In the genomic region with DNA sequence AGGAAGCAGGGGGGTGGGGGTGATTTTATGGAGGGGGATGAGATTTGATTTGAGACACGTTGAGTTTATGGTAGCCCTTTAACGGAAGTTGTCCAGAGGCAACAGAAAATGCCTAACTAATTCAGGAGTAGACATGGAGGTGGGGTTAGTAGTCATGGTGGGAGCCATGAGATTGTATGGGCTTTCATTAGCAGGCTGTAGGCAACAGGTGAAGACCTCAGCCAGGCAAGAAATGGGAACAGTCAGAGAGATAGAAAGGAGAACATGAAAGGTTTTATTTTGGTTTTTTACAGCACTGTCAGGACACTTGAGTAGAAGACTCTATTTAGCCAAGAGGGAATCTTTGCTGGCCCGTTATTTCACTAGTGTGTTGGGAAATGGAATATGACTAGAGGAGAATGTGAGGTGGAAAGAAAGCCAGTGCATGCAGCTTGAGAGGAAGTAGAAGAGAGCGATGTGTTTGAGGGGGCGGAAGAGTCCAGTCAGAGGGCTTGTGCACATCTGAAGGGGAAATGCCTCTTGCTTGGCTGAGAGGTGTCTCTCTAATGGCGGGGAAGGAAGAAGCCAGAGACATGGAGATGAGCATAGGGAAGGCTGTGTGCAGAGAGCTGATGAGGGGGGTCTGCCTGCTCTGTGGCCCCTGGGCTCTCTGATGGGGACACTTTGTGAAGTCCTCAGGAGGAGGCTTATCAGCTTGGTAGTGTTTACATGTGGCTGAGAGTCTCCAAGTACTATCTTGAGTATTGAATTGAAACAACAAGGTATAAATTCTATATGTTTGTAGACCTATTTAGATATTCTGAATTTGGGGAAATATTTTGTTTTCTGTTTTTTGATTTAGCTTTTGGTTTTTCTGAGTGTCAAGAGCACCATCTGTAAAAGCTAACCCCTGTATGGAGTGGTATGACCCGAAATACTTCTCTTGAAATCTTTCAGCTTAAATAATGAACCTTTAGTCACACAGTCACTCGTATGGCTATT, we compare ENCODE assay signal across 9 cellular contexts.
DNase-seq lines count a peak whose midpoint lies in the region; ATAC-seq, FAIRE-seq and TF ChIP-seq lines count a peak whose summit lies in the region.
"Had no signal": no experiment of that assay in that cellular context is flagged by ENCODE, and none has a peak within 500 bp of the region (broad histone marks: within the 10 kb centered on the region; RNA-seq: fewer than 3 reads in every experiment).

No MANE protein-coding gene starts in this region.

- H2AFZ ChIP-seq in keratinocyte (ENCODE audit: control insufficient read depth, low read length): no peak overlapping the region

- H3K4me3 ChIP-seq in keratinocyte (ENCODE audit: control insufficient read depth in 2 of 3, extremely low read depth in 1 of 3, insufficient read depth in 2 of 3, low read depth in 1 of 3, low read length in 3 of 3): no peak overlapping the region
- H3K4me3 ChIP-seq: SK-N-MC had no signal

- peaks cover 13 to 43% of the 10 kb centered on the region in 2 experiments for H3K36me3 ChIP-seq in keratinocyte (ENCODE audit: control insufficient read depth in 2 of 2, extremely low read depth in 1 of 2, insufficient read depth in 2 of 2, low read length in 2 of 2)

- H3K27ac Mint-ChIP-seq in CD14-positive monocyte: peak overlapping the region in 1 of 7 donors; percentile 21
- H3K27ac Mint-ChIP-seq in T-helper 1 cell treated with Interleukin-12 subunit alpha and Interleukin-12 subunit beta and Interleukin-4 antibody, amounts not matched to agents 30 μg/mL and 1 μg/mL, for 36 hours: peak overlapping the region; percentile 32

- peaks cover 0 to 3% (median 0%) of the 10 kb centered on the region in 7 donors for H3K9me3 Mint-ChIP-seq in CD14-positive monocyte
- H3K9me3 Mint-ChIP-seq in T-helper 1 cell treated with Interleukin-12 subunit alpha and Interleukin-12 subunit beta and Interleukin-4 antibody, amounts not matched to agents 30 μg/mL and 1 μg/mL, for 36 hours: no peaks in the 10 kb centered on the region

- H3K4me2 ChIP-seq in keratinocyte (ENCODE audit: control insufficient read depth, extremely low read depth, insufficient read depth, low read depth, low read length): no peak overlapping the region

- dilution Hi-C loops in keratinocyte (cut with MboI; ENCODE audit: extremely low pct_ligation_motif_present, low sequenced_read_pairs): no loop called here

- H3K79me2 ChIP-seq in keratinocyte (ENCODE audit: control insufficient read depth, insufficient read depth, low read length): peaks cover 50% of the 10 kb centered on the region

- ATAC-seq in GM21576 (IDR thresholded peaks at IDR 0.05; ENCODE audit: unreplicated experiment) (peak; percentile 46), HG03039 (IDR thresholded peaks at IDR 0.05; ENCODE audit: unreplicated experiment) (no peak)

- H3K36me3 Mint-ChIP-seq in CD14-positive monocyte: peaks cover 47 to 52% of the 10 kb centered on the region in 2 donors
- H3K36me3 Mint-ChIP-seq in T-helper 1 cell treated with Interleukin-12 subunit alpha and Interleukin-12 subunit beta and Interleukin-4 antibody, amounts not matched to agents 30 μg/mL and 1 μg/mL, for 36 hours (ENCODE audit: low read depth): peaks cover 54% of the 10 kb centered on the region

- peaks cover 38% of the 10 kb centered on the region for H3K4me1 Mint-ChIP-seq in CD14-positive monocyte
- H3K4me1 Mint-ChIP-seq in T-helper 1 cell treated with Interleukin-12 subunit alpha and Interleukin-12 subunit beta and Interleukin-4 antibody, amounts not matched to agents 30 μg/mL and 1 μg/mL, for 36 hours (ENCODE audit: low read depth): peaks cover 40% of the 10 kb centered on the region

- intact Hi-C loops in CD14-positive monocyte (cut with micrococcal nuclease): loop anchor here (5.0 to 10.0 kb wide), 2 partner anchors 133 to 386 kb away; no protein-coding TSS in a partner anchor

- peaks cover 40% of the 10 kb centered on the region for H3K4me1 ChIP-seq in keratinocyte (ENCODE audit: control insufficient read depth, extremely low read depth, insufficient read depth, low read length)

- no peak for TF ChIP-seq CTCF in CD14-positive monocyte (IDR thresholded peaks at IDR 0.05)
- no peak for TF ChIP-seq CTCF in keratinocyte (optimal IDR thresholded peaks at IDR 0.05 in 1 of 3, IDR thresholded peaks at IDR 0.05 in 1 of 3, conservative IDR thresholded peaks at IDR 0.05 in 1 of 3; ENCODE audit: extremely low read depth in 1 of 3, insufficient read depth in 2 of 3, low read length in 3 of 3)

- no peak for FAIRE-seq in keratinocyte (lab: Jason Lieb, UNC)

- peak overlapping the region; percentile 10 for H3K27ac ChIP-seq in keratinocyte (ENCODE audit: control insufficient read depth, insufficient read depth, low read length)
- H3K27ac ChIP-seq: SK-N-MC had no signal

- no peak overlapping the region for H3K9ac ChIP-seq in keratinocyte (ENCODE audit: control insufficient read depth, extremely low read depth, insufficient read depth, low read length)

- H4K20me1 ChIP-seq in keratinocyte (ENCODE audit: control insufficient read depth, extremely low read depth, insufficient read depth, low read length): no peaks in the 10 kb centered on the region

- H3K9me1 ChIP-seq in keratinocyte (ENCODE audit: control insufficient read depth, extremely low read depth, insufficient read depth, low read length): no peaks in the 10 kb centered on the region

- H3K27me3 Mint-ChIP-seq in CD14-positive monocyte (ENCODE audit: low read depth in 3 of 3): peaks cover 0 to 2% (median 0%) of the 10 kb centered on the region in 3 donors
- H3K27me3 Mint-ChIP-seq in T-helper 1 cell treated with Interleukin-12 subunit alpha and Interleukin-12 subunit beta and Interleukin-4 antibody, amounts not matched to agents 30 μg/mL and 1 μg/mL, for 36 hours (ENCODE audit: low read depth): no peaks in the 10 kb centered on the region

- no peaks in the 10 kb centered on the region for H3K9me3 ChIP-seq in keratinocyte (ENCODE audit: control insufficient read depth, low read depth, low read length)

- DNase-seq in CD14-positive monocyte (ENCODE audit: low spot score) (peak; percentile 66), keratinocyte (ENCODE audit: low read depth, low spot score) (no peak), H4 (ENCODE audit: low spot score) (no peak), NCI-H1092 treated with DMSO at 0.1 percent for 48 hours (lab: John Stamatoyannopoulos, UW) (no peak), NCI-H1694 (lab: John Stamatoyannopoulos, UW) (no peak)

- H3K27me3 ChIP-seq in keratinocyte (ENCODE audit: control insufficient read depth, extremely low read depth, insufficient read depth, low read length): no peaks in the 10 kb centered on the region

- H3K4me3 Mint-ChIP-seq in CD14-positive monocyte: no peak overlapping the region
- H3K4me3 Mint-ChIP-seq in T-helper 1 cell treated with Interleukin-12 subunit alpha and Interleukin-12 subunit beta and Interleukin-4 antibody, amounts not matched to agents 30 μg/mL and 1 μg/mL, for 36 hours: no peak overlapping the region
